Comparison of ENCODE assay signal across 14 cellular contexts in the genomic region with DNA sequence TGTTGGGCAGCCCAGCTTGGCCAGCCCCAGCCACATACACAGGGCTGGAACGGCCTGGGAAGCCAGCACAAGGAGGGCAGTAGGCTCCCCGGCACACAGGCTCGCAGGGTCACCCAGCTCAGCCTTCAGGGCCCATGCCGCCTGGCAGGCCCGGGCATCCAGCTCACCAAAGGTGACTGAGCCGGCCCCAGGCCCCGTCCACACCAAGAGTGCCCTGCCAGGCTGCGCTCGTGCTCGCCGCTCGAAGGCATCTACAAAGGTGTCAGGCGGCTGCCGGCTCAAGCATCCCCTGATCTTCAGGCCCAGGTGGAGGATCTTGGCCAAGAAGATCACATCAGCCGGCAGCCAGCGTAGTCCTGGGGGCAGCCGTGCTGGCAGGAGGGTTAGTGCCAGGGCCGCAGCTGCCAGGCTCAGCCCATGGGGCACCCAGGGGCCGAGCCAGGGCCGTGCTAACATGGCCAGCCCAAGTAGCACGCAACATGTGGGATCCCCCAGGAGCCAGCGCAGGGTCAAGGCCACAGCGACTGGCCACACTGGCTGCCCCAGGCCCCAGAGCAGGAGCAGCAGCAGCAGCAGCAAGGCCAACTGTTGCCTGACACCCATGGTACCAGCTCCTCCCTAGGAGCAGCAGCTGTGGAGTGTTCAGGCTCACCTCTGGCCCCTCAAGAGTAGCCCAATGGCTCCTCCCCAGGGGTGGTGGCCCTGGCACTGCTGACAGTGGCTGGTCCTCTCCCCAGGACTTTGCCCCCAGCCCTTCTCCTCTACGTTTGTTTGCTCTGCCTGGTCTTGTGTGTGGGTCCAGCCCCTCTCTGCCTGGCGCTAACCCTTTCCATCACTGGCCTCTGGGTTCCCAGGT. TPM values are rescaled to one million over a fixed set of nuclear protein-coding genes. Genes with fewer than 3 reads are reported as not detected.
DNase-seq lines count a peak whose midpoint lies in the region; ATAC-seq and TF ChIP-seq lines count a peak whose summit lies in the region.
"Had no signal": no experiment of that assay in that cellular context is flagged by ENCODE, and none has a peak within 500 bp of the region (broad histone marks: within the 10 kb centered on the region; RNA-seq: fewer than 3 reads in every experiment).

A gene with protein sequence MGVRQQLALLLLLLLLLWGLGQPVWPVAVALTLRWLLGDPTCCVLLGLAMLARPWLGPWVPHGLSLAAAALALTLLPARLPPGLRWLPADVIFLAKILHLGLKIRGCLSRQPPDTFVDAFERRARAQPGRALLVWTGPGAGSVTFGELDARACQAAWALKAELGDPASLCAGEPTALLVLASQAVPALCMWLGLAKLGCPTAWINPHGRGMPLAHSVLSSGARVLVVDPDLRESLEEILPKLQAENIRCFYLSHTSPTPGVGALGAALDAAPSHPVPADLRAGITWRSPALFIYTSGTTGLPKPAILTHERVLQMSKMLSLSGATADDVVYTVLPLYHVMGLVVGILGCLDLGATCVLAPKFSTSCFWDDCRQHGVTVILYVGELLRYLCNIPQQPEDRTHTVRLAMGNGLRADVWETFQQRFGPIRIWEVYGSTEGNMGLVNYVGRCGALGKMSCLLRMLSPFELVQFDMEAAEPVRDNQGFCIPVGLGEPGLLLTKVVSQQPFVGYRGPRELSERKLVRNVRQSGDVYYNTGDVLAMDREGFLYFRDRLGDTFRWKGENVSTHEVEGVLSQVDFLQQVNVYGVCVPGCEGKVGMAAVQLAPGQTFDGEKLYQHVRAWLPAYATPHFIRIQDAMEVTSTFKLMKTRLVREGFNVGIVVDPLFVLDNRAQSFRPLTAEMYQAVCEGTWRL (minus strand): TSS at position 640 of the 856 bp plus-strand sequence. CDS start 37 bp downstream, at position 603.

- H3K79me2 ChIP-seq in HCT116 (ENCODE audit: insufficient read depth, low read length) (peaks cover 28% of the 10 kb centered on the region), mesendoderm (ENCODE audit: control insufficient read depth, insufficient read depth, low read length) (peaks cover 3% of the 10 kb centered on the region)

- WGBS in adipose tissue, 3 donors = 76 to 90% (median 90%) methylated on average over 25 of the region's 25 CpGs
- no CpG with 5 or more reads among the region's 25 CpGs for WGBS in mesendoderm (ENCODE audit: extremely low coverage, insufficient coverage, low lambda C conversion rate)

- H3K79me1 ChIP-seq in mesendoderm (ENCODE audit: low read length) = peaks cover 9% of the 10 kb centered on the region

- H3K4me3 ChIP-seq in A673 (ENCODE audit: low read depth, low read length, poor library complexity, severe bottlenecking) = no peak within 1 kb of the TSS
- H3K4me3 ChIP-seq in HCT116 (replicated peaks in 1 of 2; ENCODE audit: low read depth in 1 of 2, low read length in 2 of 2) = no peak within 1 kb of the TSS
- H3K4me3 ChIP-seq in mesendoderm (ENCODE audit: low read length) = no peak within 1 kb of the TSS

- ATAC-seq in HCT116 (no peak), GM19397 (IDR thresholded peaks at IDR 0.05; ENCODE audit: unreplicated experiment) (no peak)
- ATAC-seq: CD8-positive, alpha-beta T cell had no signal

- no peak for TF ChIP-seq CTCF in A673 (conservative IDR thresholded peaks at IDR 0.05; ENCODE audit: low read depth, low read length)
- no peak for TF ChIP-seq CTCF in HCT116 (IDR thresholded peaks at IDR 0.05 in 2 of 3, conservative IDR thresholded peaks at IDR 0.05 in 1 of 3; ENCODE audit: borderline replicate concordance in 1 of 3, insufficient read depth in 1 of 3, low read depth in 2 of 3, low read length in 2 of 3)
- TF ChIP-seq CTCF in GM10248 (IDR thresholded peaks at IDR 0.05; ENCODE audit: control extremely low read depth, extremely low read depth, low read depth, missing control alignments) = no peak

- no peaks in the 10 kb centered on the region for H4K20me1 ChIP-seq in HCT116 (ENCODE audit: insufficient read depth)

- no peak within 1 kb of the TSS for H2AFZ ChIP-seq in HCT116 (ENCODE audit: low read depth, low read length, poor library complexity, severe bottlenecking)
- H2AFZ ChIP-seq: parathyroid adenoma had no signal

- H3K9ac ChIP-seq in HCT116 (ENCODE audit: low read length) = no peak within 1 kb of the TSS
- H3K9ac ChIP-seq in mesendoderm (ENCODE audit: low read length) = no peak within 1 kb of the TSS
- H3K9ac ChIP-seq: parathyroid adenoma had no signal

- no peak within 1 kb of the TSS for H4K5ac ChIP-seq in mesendoderm (ENCODE audit: low read length)

- BruUV-seq in A673 (replicated peaks; lab: Mats Ljungman, UMichigan) (no TSS peak), HCT116 (replicated peaks; lab: Mats Ljungman, UMichigan) (no TSS peak)

- H3K9me2 ChIP-seq in HCT116 (ENCODE audit: insufficient read depth) = no peaks in the 10 kb centered on the region

- intact Hi-C loops in A673 (cut with micrococcal nuclease; ENCODE audit: unreplicated experiment) = no loop called here
- intact Hi-C loops in HCT116 (cut with micrococcal nuclease) = no loop called here

- no peak for TF ChIP-seq RAD21 in HCT116 (IDR thresholded peaks at IDR 0.05; ENCODE audit: low read depth)

- no peak within 1 kb of the TSS for H2BK5ac ChIP-seq in mesendoderm (ENCODE audit: low read length)

- H3K27me3 ChIP-seq in A673 (replicated peaks; ENCODE audit: insufficient read depth, low read depth, low read length, poor library complexity) = no peaks in the 10 kb centered on the region
- H3K27me3 ChIP-seq in HCT116 (ENCODE audit: insufficient read depth, low read length) = no peaks in the 10 kb centered on the region
- no peaks in the 10 kb centered on the region for H3K27me3 ChIP-seq in mesendoderm (ENCODE audit: insufficient read depth, low read length, poor library complexity)

- H2BK15ac ChIP-seq in mesendoderm (replicated peaks; ENCODE audit: low read depth) = no peak within 1 kb of the TSS

- RAD21 ChIA-PET in HCT116 (lab: Charles Lee; ENCODE audit: low non-redundant PET in 1 of 2, low total read pairs in 2 of 2, uncharacterized antibody in 2 of 2, unreplicated experiment in 2 of 2) = no interaction called here

- H3K4me1 ChIP-seq in A673 (ENCODE audit: insufficient read depth, low read length, poor library complexity, severe bottlenecking) (peaks cover 11% of the 10 kb centered on the region), HCT116 (ENCODE audit: control insufficient read depth in 1 of 2, insufficient read depth in 2 of 2, low read length in 2 of 2) (peaks cover 6 to 15% of the 10 kb centered on the region in 2 experiments; a peak in 3 of 4 replicates), mesendoderm (ENCODE audit: control insufficient read depth, low read depth, low read length) (peaks cover 3% of the 10 kb centered on the region)

- H3K27ac ChIP-seq in A673 (ENCODE audit: low read depth, low read length, poor library complexity, severe bottlenecking) = peak within 1 kb of the TSS; percentile 23
- no peak within 1 kb of the TSS for H3K27ac ChIP-seq in HCT116 (ENCODE audit: low read depth, low read length)
- no peak within 1 kb of the TSS for H3K27ac ChIP-seq in adipose tissue (ENCODE audit: low read depth, low read length)
- H3K27ac ChIP-seq in mesendoderm (ENCODE audit: low read depth, low read length) = no peak within 1 kb of the TSS
- H3K27ac ChIP-seq: parathyroid adenoma had no signal

- POLR2A ChIA-PET in A673 (lab: Charles Lee; ENCODE audit: low non-redundant PET) = no interaction called here
- POLR2A ChIA-PET in HCT116 (lab: Charles Lee) = no interaction called here
- POLR2A ChIA-PET in GM10248 (lab: Yijun Ruan, JAX) = no interaction called here

- H2AK5ac ChIP-seq in mesendoderm (ENCODE audit: low read length) = no peak within 1 kb of the TSS

- H3K56ac ChIP-seq in mesendoderm (ENCODE audit: low read length) = peak within 1 kb of the TSS; percentile 26

- DNase-seq in A673 (ENCODE audit: low spot score) (no peak), HCT116 (ENCODE audit: low read depth, low spot score) (no peak), mesendoderm (no peak), NCI-H82 treated with DMSO at 0.1 percent for 48 hours (lab: John Stamatoyannopoulos, UW; ENCODE audit: unreplicated experiment) (no peak), GM10248 (ENCODE audit: extremely low spot score) (no peak), retina (no peak)
- DNase-seq: CD8-positive, alpha-beta T cell; MV-4-11; NCI-H774; stimulated activated CD4-positive, alpha-beta T cell treated with anti-CD3 and anti-CD28 coated beads, Interleukin-4, amount 100 ng/mL, for 24 hours; SW 1271 had no signal

- H2BK120ac ChIP-seq in mesendoderm (ENCODE audit: low read depth, low read length) = no peak within 1 kb of the TSS

- no peaks in the 10 kb centered on the region for H3K9me3 ChIP-seq in A673 (ENCODE audit: low read depth, low read length, poor library complexity, severe bottlenecking)
- no peaks in the 10 kb centered on the region for H3K9me3 ChIP-seq in HCT116 (ENCODE audit: control insufficient read depth in 1 of 2, insufficient read depth in 1 of 2, low read depth in 1 of 2, low read length in 2 of 2)

- H3K36me3 ChIP-seq in A673 (ENCODE audit: insufficient read depth, low read length, poor library complexity, severe bottlenecking) = peaks cover 6% of the 10 kb centered on the region
- H3K36me3 ChIP-seq in HCT116 (ENCODE audit: control insufficient read depth in 1 of 2, insufficient read depth in 2 of 2, low read length in 2 of 2) = peaks cover 2 to 11% of the 10 kb centered on the region in 2 experiments; a peak in 2 of 4 replicates
- H3K36me3 ChIP-seq in mesendoderm (ENCODE audit: control insufficient read depth, insufficient read depth, low read length) = peaks cover 3% of the 10 kb centered on the region

- TF ChIP-seq POLR2A in HCT116 (IDR thresholded peaks at IDR 0.05; ENCODE audit: borderline replicate concordance, extremely low read depth, insufficient read depth, insufficient read length) = no peak

- no peak within 1 kb of the TSS for H4K8ac ChIP-seq in mesendoderm (ENCODE audit: low read depth, low read length)

- CTCF ChIA-PET in A673 (lab: Charles Lee) (no interaction called here), HCT116 (lab: Charles Lee) (no interaction called here), GM10248 (lab: Yijun Ruan, JAX) (interaction anchor here (1.2 to 2.5 kb wide), 3 partner anchors 8 to 70 kb away, joined by 3 to 12 read pairs (median 8); a partner anchor contains a TSS)

- no peak within 1 kb of the TSS for H3K4ac ChIP-seq in mesendoderm (ENCODE audit: low read depth, low read length)

- no peak within 1 kb of the TSS for H3K18ac ChIP-seq in mesendoderm (ENCODE audit: low read length)

- no peak within 1 kb of the TSS for H3K4me2 ChIP-seq in HCT116 (ENCODE audit: low read length)
- no peak within 1 kb of the TSS for H3K4me2 ChIP-seq in mesendoderm (ENCODE audit: low read length)

- no peak within 1 kb of the TSS for H3K23ac ChIP-seq in mesendoderm (ENCODE audit: low read length)

TF ChIP-seq in HCT116, 20 proteins besides CTCF, POLR2A, EP300 and RAD21 (continues in another document):
- no peak for TF ChIP-seq CBX3 (IDR thresholded peaks at IDR 0.05; ENCODE audit: low read depth)
- no peak for TF ChIP-seq EZH2phosphoT487 (IDR thresholded peaks at IDR 0.05; ENCODE audit: borderline replicate concordance)

RNA-seq across cellular contexts. Expression of the gene that starts here (rescaled TPM):
- total RNA-seq in A673 (2021) (24.1 and 24.9 TPM in 2 replicates), HCT116 (2021; ENCODE audit: unreplicated experiment) (27.1 TPM)
- 39.5 and 45.9 TPM in 2 replicates for polyA plus RNA-seq in HCT116 (2012)
- 10 to 100 TPM; 11.7 to 19.5 (median 12.5) TPM for polyA plus RNA-seq in adipose tissue
- 18.3 TPM for polyA plus RNA-seq in mesendoderm (2013, experiment 1 of 2)
- polyA plus RNA-seq in mesendoderm (2013, experiment 2 of 2) = 16.9 TPM
